In genomic region chr21:33947451-33948095, GRCh38 we compare ENCODE assay signal across 1 cellular context.
A peak's percentile ranks its signal among the peaks of the same experiment; 100 is the strongest.
TF ChIP-seq lines count a peak whose summit lies in the region.

No MANE protein-coding gene starts in this region.

TF ChIP-seq in K562, 482 proteins besides CTCF, POLR2A, EP300 and RAD21 (continued from another document):
- TF ChIP-seq ZNF445 (CRISPR knock-in tag; IDR thresholded peaks at IDR 0.05; ENCODE audit: low read depth), result no peak
- TF ChIP-seq PKNOX1 (IDR thresholded peaks at IDR 0.05), result peak; percentile 85
- TF ChIP-seq ETV1 (tag; conservative IDR thresholded peaks at IDR 0.05; ENCODE audit: low read depth), result 0 out of 2 replicates have a peak, but pooled peaks have one; percentile 46
- peak; percentile 78 for TF ChIP-seq MGA (IDR thresholded peaks at IDR 0.05)
- no peak for TF ChIP-seq ZNF217 (CRISPR knock-in tag; IDR thresholded peaks at IDR 0.05)
- no peak for TF ChIP-seq SLC30A9 (CRISPR knock-in tag; IDR thresholded peaks at IDR 0.05)
- no peak for TF ChIP-seq GABPA (tag; conservative IDR thresholded peaks at IDR 0.05; ENCODE audit: low read depth)
- TF ChIP-seq ZNF407 (IDR thresholded peaks at IDR 0.05; ENCODE audit: low read depth), result no peak
- no peak for TF ChIP-seq THAP12 (CRISPR knock-in tag; IDR thresholded peaks at IDR 0.05)
- TF ChIP-seq BCOR (IDR thresholded peaks at IDR 0.05), result no peak
- TF ChIP-seq SIN3B (IDR thresholded peaks at IDR 0.05; ENCODE audit: low read depth), result no peak
- TF ChIP-seq TFE3 (CRISPR knock-in tag; IDR thresholded peaks at IDR 0.05), result peak; percentile 59
- no peak for TF ChIP-seq STAG1 (CRISPR knock-in tag; IDR thresholded peaks at IDR 0.05; ENCODE audit: borderline replicate concordance)
- no peak for TF ChIP-seq RBM25 (IDR thresholded peaks at IDR 0.05; ENCODE audit: low read depth, low read length, severe bottlenecking)
